32 cellular contexts compared by ENCODE assay signal in genomic region chr21:23579573-23579972, GRCh38.
"Had no signal": no experiment of that assay in that cellular context is flagged by ENCODE, and none has a peak within 500 bp of the region (broad histone marks: within the 10 kb centered on the region; RNA-seq: fewer than 3 reads in every experiment).

No MANE protein-coding gene starts in this region.

- DNase-seq: activated CD4-positive, alpha-beta memory T cell treated with anti-CD3 and anti-CD28 coated beads for 36 hours; activated CD4-positive, alpha-beta T cell treated with anti-CD3 and anti-CD28 coated beads for 36 hours; activated CD4-positive, alpha-beta T cell treated with anti-CD3 and anti-CD28 coated beads, Interleukin-2, amount 10 ng/mL, durations not matched to agents 24 days and 14 days; activated CD4-positive, CD25-positive, alpha-beta regulatory T cell; activated CD4-positive, CD25-positive, alpha-beta regulatory T cell treated with anti-CD3 and anti-CD28 coated beads, Interleukin-2, amount 50 U/mL, for 72 hours; activated CD8-positive, alpha-beta memory T cell treated with anti-CD3 and anti-CD28 coated beads, Interleukin-2, amount 10 ng/mL, durations not matched to agents 7 days and 5 days; activated CD8-positive, alpha-beta memory T cell treated with anti-CD3 and anti-CD28 coated beads, Interleukin-2, amount 50 U/mL, for 4 hours; activated CD8-positive, alpha-beta T cell treated with anti-CD3 and anti-CD28 coated beads, Interleukin-2, amount 10 ng/mL, durations not matched to agents 7 days and 5 days; activated effector memory CD4-positive, alpha-beta T cell treated with anti-CD3 and anti-CD28 coated beads, Interleukin-2, amount 50 U/mL, for 16 hours; activated naive CD4-positive, alpha-beta T cell treated with anti-CD3 and anti-CD28 coated beads for 36 hours; activated naive CD8-positive, alpha-beta T cell treated with anti-CD3 and anti-CD28 coated beads, Interleukin-2, amount 10 ng/mL, durations not matched to agents 7 days and 5 days; activated T-cell treated with anti-CD3 and anti-CD28 coated beads, Interleukin-2, amount 50 U/mL, for 1 hour; activated T-cell treated with anti-CD3 and anti-CD28 coated beads, Interleukin-2, amount 50 U/mL, for 48 hours; central memory CD4-positive, alpha-beta T cell; cerebellar nuclear complex; colonic mucosa; effector CD8-positive, alpha-beta T cell; esophagus squamous epithelium; foreskin melanocyte; glutamatergic neuron; heart left ventricle; T-helper 2 cell had no signal

- H3K4me1 Mint-ChIP-seq: activated CD4-positive, alpha-beta T cell treated with anti-CD3 and anti-CD28 coated beads for 36 hours; activated CD4-positive, alpha-beta T cell treated with anti-CD3 and anti-CD28 coated beads, Interleukin-2, amount 10 ng/mL, durations not matched to agents 24 days and 14 days; activated CD8-positive, alpha-beta memory T cell treated with anti-CD3 and anti-CD28 coated beads, Interleukin-2, amount 10 ng/mL, durations not matched to agents 7 days and 5 days; activated naive CD4-positive, alpha-beta T cell treated with anti-CD3 and anti-CD28 coated beads, Interleukin-2, amount 50 U/mL, for 24 hours; activated naive CD8-positive, alpha-beta T cell treated with anti-CD3 and anti-CD28 coated beads, Interleukin-2, amount 10 ng/mL, durations not matched to agents 7 days and 5 days; brain had no signal

- FAIRE-seq: endometrium, endothelial cell of umbilical vein had no signal

- H3K4me3 ChIP-seq: ascending aorta, breast epithelium, cardiac muscle cell, colonic mucosa, esophagus squamous epithelium, heart left ventricle had no signal

- H3K27ac ChIP-seq: ascending aorta, breast epithelium, cardiac muscle cell, colonic mucosa, epithelial cell of prostate, esophagus squamous epithelium, heart left ventricle had no signal

- H3K9me3 ChIP-seq: ascending aorta, breast epithelium, colonic mucosa, esophagus squamous epithelium, heart left ventricle had no signal

- H3K27ac Mint-ChIP-seq: activated CD4-positive, alpha-beta memory T cell treated with anti-CD3 and anti-CD28 coated beads for 36 hours; activated CD4-positive, alpha-beta T cell treated with anti-CD3 and anti-CD28 coated beads for 36 hours; activated CD4-positive, alpha-beta T cell treated with anti-CD3 and anti-CD28 coated beads, Interleukin-2, amount 10 ng/mL, durations not matched to agents 24 days and 14 days; activated CD8-positive, alpha-beta memory T cell treated with anti-CD3 and anti-CD28 coated beads, Interleukin-2, amount 10 ng/mL, durations not matched to agents 7 days and 5 days; activated CD8-positive, alpha-beta T cell treated with anti-CD3 and anti-CD28 coated beads, Interleukin-2, amount 10 ng/mL, durations not matched to agents 7 days and 5 days; activated naive CD4-positive, alpha-beta T cell treated with anti-CD3 and anti-CD28 coated beads for 36 hours; activated naive CD4-positive, alpha-beta T cell treated with anti-CD3 and anti-CD28 coated beads, Interleukin-2, amount 50 U/mL, for 24 hours; activated naive CD8-positive, alpha-beta T cell treated with anti-CD3 and anti-CD28 coated beads, Interleukin-2, amount 10 ng/mL, durations not matched to agents 7 days and 5 days; activated T-helper 1 cell treated with anti-CD3 and anti-CD28 coated beads, Interleukin-12 subunit alpha, Interleukin-12 subunit beta, Interleukin-2, Interleukin-4 antibody, amounts not matched to agents 30 ng/mL and 10 ng/mL and 1 ng/mL, durations not matched to agents 14 hours and 24 hours and 36 hours; activated T-helper 2 cell treated with anti-CD3 and anti-CD28 coated beads, Interferon-gamma antibody, Interleukin-2, Interleukin-4, amounts not matched to agents 10 μg/mL and 5 μg/mL and 100 μg/mL, durations not matched to agents 14 hours and 24 hours and 36 hours; brain had no signal

- H3K27me3 Mint-ChIP-seq: activated CD4-positive, alpha-beta memory T cell treated with anti-CD3 and anti-CD28 coated beads for 36 hours; activated CD4-positive, alpha-beta T cell treated with anti-CD3 and anti-CD28 coated beads for 36 hours; activated CD4-positive, alpha-beta T cell treated with anti-CD3 and anti-CD28 coated beads, Interleukin-2, amount 10 ng/mL, durations not matched to agents 24 days and 14 days; activated CD8-positive, alpha-beta memory T cell treated with anti-CD3 and anti-CD28 coated beads, Interleukin-2, amount 10 ng/mL, durations not matched to agents 7 days and 5 days; activated naive CD4-positive, alpha-beta T cell treated with anti-CD3 and anti-CD28 coated beads, Interleukin-2, amount 50 U/mL, for 24 hours; brain had no signal

- H3K9me3 Mint-ChIP-seq: activated CD4-positive, alpha-beta memory T cell treated with anti-CD3 and anti-CD28 coated beads for 36 hours; activated CD4-positive, alpha-beta T cell treated with anti-CD3 and anti-CD28 coated beads, Interleukin-2, amount 10 ng/mL, durations not matched to agents 24 days and 14 days; activated naive CD4-positive, alpha-beta T cell treated with anti-CD3 and anti-CD28 coated beads for 36 hours; activated naive CD4-positive, alpha-beta T cell treated with anti-CD3 and anti-CD28 coated beads, Interleukin-2, amount 50 U/mL, for 24 hours; activated naive CD8-positive, alpha-beta T cell treated with anti-CD3 and anti-CD28 coated beads, Interleukin-2, amount 10 ng/mL, durations not matched to agents 7 days and 5 days; activated T-helper 1 cell treated with anti-CD3 and anti-CD28 coated beads, Interleukin-12 subunit alpha, Interleukin-12 subunit beta, Interleukin-2, Interleukin-4 antibody, amounts not matched to agents 30 ng/mL and 10 ng/mL and 1 ng/mL, durations not matched to agents 14 hours and 24 hours and 36 hours; activated T-helper 2 cell treated with anti-CD3 and anti-CD28 coated beads, Interferon-gamma antibody, Interleukin-2, Interleukin-4, amounts not matched to agents 10 μg/mL and 5 μg/mL and 100 μg/mL, durations not matched to agents 14 hours and 24 hours and 36 hours; brain had no signal

- H3K4me3 Mint-ChIP-seq: activated CD4-positive, alpha-beta memory T cell treated with anti-CD3 and anti-CD28 coated beads for 36 hours; activated CD4-positive, alpha-beta T cell treated with anti-CD3 and anti-CD28 coated beads for 36 hours; activated CD4-positive, alpha-beta T cell treated with anti-CD3 and anti-CD28 coated beads, Interleukin-2, amount 10 ng/mL, durations not matched to agents 24 days and 14 days; activated CD8-positive, alpha-beta memory T cell treated with anti-CD3 and anti-CD28 coated beads, Interleukin-2, amount 10 ng/mL, durations not matched to agents 7 days and 5 days; activated CD8-positive, alpha-beta T cell treated with anti-CD3 and anti-CD28 coated beads, Interleukin-2, amount 10 ng/mL, durations not matched to agents 7 days and 5 days; activated naive CD4-positive, alpha-beta T cell treated with anti-CD3 and anti-CD28 coated beads for 36 hours; activated naive CD4-positive, alpha-beta T cell treated with anti-CD3 and anti-CD28 coated beads, Interleukin-2, amount 50 U/mL, for 24 hours; activated naive CD8-positive, alpha-beta T cell treated with anti-CD3 and anti-CD28 coated beads, Interleukin-2, amount 10 ng/mL, durations not matched to agents 7 days and 5 days; activated T-helper 1 cell treated with anti-CD3 and anti-CD28 coated beads, Interleukin-12 subunit alpha, Interleukin-12 subunit beta, Interleukin-2, Interleukin-4 antibody, amounts not matched to agents 30 ng/mL and 10 ng/mL and 1 ng/mL, durations not matched to agents 14 hours and 24 hours and 36 hours; brain had no signal

- H3K36me3 ChIP-seq: ascending aorta, cardiac muscle cell, colonic mucosa, esophagus squamous epithelium, heart left ventricle had no signal

- H3K4me1 ChIP-seq: ascending aorta, breast epithelium, colonic mucosa, esophagus squamous epithelium, heart left ventricle had no signal

- H3K27me3 ChIP-seq: ascending aorta, breast epithelium, cardiac muscle cell, colonic mucosa, esophagus squamous epithelium, heart left ventricle had no signal

- H3K36me3 Mint-ChIP-seq: activated CD4-positive, alpha-beta memory T cell treated with anti-CD3 and anti-CD28 coated beads for 36 hours; activated CD8-positive, alpha-beta memory T cell treated with anti-CD3 and anti-CD28 coated beads, Interleukin-2, amount 10 ng/mL, durations not matched to agents 7 days and 5 days; activated naive CD4-positive, alpha-beta T cell treated with anti-CD3 and anti-CD28 coated beads, Interleukin-2, amount 50 U/mL, for 24 hours; activated naive CD8-positive, alpha-beta T cell treated with anti-CD3 and anti-CD28 coated beads, Interleukin-2, amount 10 ng/mL, durations not matched to agents 7 days and 5 days; brain had no signal

- ATAC-seq: activated CD4-positive, alpha-beta T cell treated with anti-CD3 and anti-CD28 coated beads for 36 hours; activated CD8-positive, alpha-beta memory T cell treated with anti-CD3 and anti-CD28 coated beads, Interleukin-2, amount 10 ng/mL, durations not matched to agents 7 days and 5 days; activated CD8-positive, alpha-beta T cell treated with anti-CD3 and anti-CD28 coated beads, Interleukin-2, amount 10 ng/mL, durations not matched to agents 7 days and 5 days; heart left ventricle had no signal
